In genomic region chr9:751137-752051, GRCh38 we compare ENCODE assay signal across 8 cellular contexts.
A peak's percentile ranks its signal among the peaks of the same experiment; 100 is the strongest.
DNase-seq lines count a peak whose midpoint lies in the region; ATAC-seq and TF ChIP-seq lines count a peak whose summit lies in the region.

No MANE protein-coding gene starts in this region.

- H3K27ac ChIP-seq in ascending aorta (peak overlapping the region; percentile 92 to 95), neural cell (ENCODE audit: low read length) (no peak overlapping the region), prostate gland (no peak overlapping the region)

- H3K79me2 ChIP-seq in neural cell (replicated peaks; ENCODE audit: insufficient read depth, low read length): no peaks in the 10 kb centered on the region

- TF ChIP-seq POLR2A in prostate gland (IDR thresholded peaks at IDR 0.05): no peak

- 58% methylated on average over 14 of the region's 14 CpGs for WGBS in prostate gland

- TF ChIP-seq RAD21 in neural cell (conservative IDR thresholded peaks at IDR 0.05): no peak

- H3F3A ChIP-seq in neural cell (ENCODE audit: insufficient read depth, low read length, poor library complexity, severe bottlenecking): no peaks in the 10 kb centered on the region

- no peaks in the 10 kb centered on the region for H4K20me1 ChIP-seq in neural cell (ENCODE audit: insufficient read depth)

- H3K4me3 ChIP-seq in ascending aorta (peak overlapping the region in 1 of 2 donors; percentile 37), neural cell (ENCODE audit: low read length) (peak overlapping the region; percentile 43), prostate gland (no peak overlapping the region)

- H2AFZ ChIP-seq in neural cell (ENCODE audit: low read depth, low read length): no peak overlapping the region

- peak; percentile 94 for TF ChIP-seq EP300 in neural cell (conservative IDR thresholded peaks at IDR 0.05; ENCODE audit: poor library complexity, severe bottlenecking)

- ATAC-seq in HG03025 (IDR thresholded peaks at IDR 0.05; ENCODE audit: low FRiP score, unreplicated experiment): peak; percentile 75

- H3K27me3 ChIP-seq in ascending aorta (no peaks in the 10 kb centered on the region), neural cell (ENCODE audit: insufficient read depth, low read depth, low read length) (no peaks in the 10 kb centered on the region), prostate gland (replicated peaks; ENCODE audit: insufficient read depth) (no peaks in the 10 kb centered on the region)

- H3K4me1 ChIP-seq in ascending aorta (peaks cover 25 to 45% of the 10 kb centered on the region in 2 donors), prostate gland (replicated peaks) (peaks cover 3% of the 10 kb centered on the region)

- no peak for TF ChIP-seq CTCF in GM10266 (IDR thresholded peaks at IDR 0.05; ENCODE audit: control insufficient read depth, insufficient read depth, low read depth, missing control alignments)
- TF ChIP-seq CTCF in ascending aorta (IDR thresholded peaks at IDR 0.05): no peak
- no peak for TF ChIP-seq CTCF in neural cell (IDR thresholded peaks at IDR 0.05; ENCODE audit: poor library complexity, severe bottlenecking)
- no peak for TF ChIP-seq CTCF in prostate gland (IDR thresholded peaks at IDR 0.05)

- no peaks in the 10 kb centered on the region for H3K9me2 ChIP-seq in neural cell (ENCODE audit: insufficient read depth, low read length)

- no peak overlapping the region for H3K9ac ChIP-seq in neural cell (ENCODE audit: low read length)

- H3K9me3 ChIP-seq in ascending aorta (no peaks in the 10 kb centered on the region), neural cell (ENCODE audit: low read length) (no peaks in the 10 kb centered on the region), prostate gland (no peaks in the 10 kb centered on the region)

- intact Hi-C loops in ascending aorta (cut with DNase I) (loop anchor here (1.0 to 5.0 kb wide), 3 partner anchors 14 to 1266 kb away; partner anchors contain the start of gene SMARCA2), prostate gland (cut with DNase I) (no loop called here)

- H3K36me3 ChIP-seq in ascending aorta: peaks cover 12 to 21% of the 10 kb centered on the region in 2 donors
- H3K36me3 ChIP-seq in neural cell (ENCODE audit: insufficient read depth, low read length): no peaks in the 10 kb centered on the region
- no peaks in the 10 kb centered on the region for H3K36me3 ChIP-seq in prostate gland

- DNase-seq in GM10266 (ENCODE audit: extremely low spot score): peak; percentile 57
- DNase-seq in ascending aorta (ENCODE audit: low spot score in 2 of 2): no peak
- no peak for DNase-seq in NCI-H2227 treated with DMSO at 0.1 percent for 48 hours (lab: John Stamatoyannopoulos, UW)
- DNase-seq in prostate gland (ENCODE audit: low spot score): no peak
- DNase-seq in putamen (ENCODE audit: low spot score): no peak
- DNase-seq in NCI-H1092 (lab: John Stamatoyannopoulos, UW): no peak

- no peak overlapping the region for H3K4me2 ChIP-seq in neural cell (ENCODE audit: low read length)

TF ChIP-seq in neural cell, 6 proteins besides CTCF, POLR2A, EP300 and RAD21:
- TF ChIP-seq EZH2 (IDR thresholded peaks at IDR 0.05; ENCODE audit: borderline replicate concordance, insufficient read depth, low read length, poor library complexity, severe bottlenecking): no peak
- peak; percentile 45 for TF ChIP-seq REST (IDR thresholded peaks at IDR 0.05; ENCODE audit: borderline replicate concordance)
- TF ChIP-seq POLR2AphosphoS5 (IDR thresholded peaks at IDR 0.05): peak; percentile 91
- no peak for TF ChIP-seq MXI1 (conservative IDR thresholded peaks at IDR 0.05; ENCODE audit: poor library complexity, severe bottlenecking)
- no peak for TF ChIP-seq TAF1 (IDR thresholded peaks at IDR 0.05; ENCODE audit: low read depth)
- no peak for TF ChIP-seq SMC3 (conservative IDR thresholded peaks at IDR 0.05; ENCODE audit: poor library complexity)

Comparison
In these comparisons a context has a peak if more than half of its experiments do, and no peak if none do; other contexts are left out.
1. H3K27ac ChIP-seq: peak in ascending aorta (2 of 2); none in neural cell (single experiment) and prostate gland (0 of 2).